ENCODE assay signal across 1 cellular context in genomic region chr6:26194774-26195375, GRCh38.
TF ChIP-seq lines count a peak whose summit lies in the region.

No MANE protein-coding gene starts in this region.

TF ChIP-seq in HEK293, 187 proteins besides CTCF, POLR2A, EP300 and RAD21 (continued from another document):
- no peak for TF ChIP-seq PRDM2 (tag by site-specific recombination; IDR thresholded peaks at IDR 0.05; ENCODE audit: borderline replicate concordance)
